In the genomic region with DNA sequence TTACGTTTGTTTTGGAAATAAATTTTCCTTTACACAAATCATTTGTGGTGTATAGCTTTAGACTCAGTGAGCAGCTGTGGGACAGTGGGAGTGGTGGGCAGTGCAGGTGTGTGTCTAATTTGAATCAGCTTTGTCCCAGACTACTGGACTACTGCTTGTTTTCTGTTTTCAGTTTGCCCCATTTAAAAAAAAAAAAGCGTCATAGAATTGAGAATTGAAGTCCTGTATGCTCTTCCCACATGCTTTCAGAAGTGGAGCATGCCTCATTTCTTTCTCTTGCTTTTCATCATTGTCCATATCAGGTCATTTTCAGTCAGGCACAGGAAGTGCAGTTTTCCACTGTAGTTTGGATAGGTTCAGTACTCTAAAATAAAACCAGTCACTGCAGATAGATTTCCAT, we compare ENCODE assay signal across 11 cellular contexts.
DNase-seq lines count a peak whose midpoint lies in the region; ATAC-seq lines count a peak whose summit lies in the region.
"Had no signal": no experiment of that assay in that cellular context is flagged by ENCODE, and none has a peak within 500 bp of the region (broad histone marks: within the 10 kb centered on the region; RNA-seq: fewer than 3 reads in every experiment).

No MANE protein-coding gene starts in this region.

- no peaks in the 10 kb centered on the region for H3K9me3 Mint-ChIP-seq in stimulated activated memory B cell treated with anti-CD40 and anti-IgM and Interleukin-4, amounts not matched to agents 10 μg/mL and 1 μg/mL and 100 μg/mL, for 72 hours

- intact Hi-C loops in sciatic nerve (cut with DNase I): no loop called here

- peak; percentile 28 to 33 for DNase-seq in activated CD4-positive, alpha-beta T cell treated with anti-CD3 and anti-CD28 coated beads, Interleukin-2, amount 50 U/mL, for 48 hours
- no peak for DNase-seq in activated CD4-positive, alpha-beta T cell treated with anti-CD3 and anti-CD28 coated beads for 1 hour
- DNase-seq in sciatic nerve (ENCODE audit: low spot score) (no peak), NCI-H1092 (lab: John Stamatoyannopoulos, UW) (no peak)
- DNase-seq: central memory CD4-positive, alpha-beta T cell; DMS79 treated with DMSO at 0.1 percent for 48 hours; NCI-H1105 treated with DMSO at 0.1 percent for 48 hours had no signal

- no peak overlapping the region for H3K4me3 Mint-ChIP-seq in stimulated activated memory B cell treated with anti-CD40 and anti-IgM and Interleukin-4, amounts not matched to agents 10 μg/mL and 1 μg/mL and 100 μg/mL, for 72 hours

- peaks cover 31% of the 10 kb centered on the region for H3K4me1 Mint-ChIP-seq in stimulated activated memory B cell treated with anti-CD40 and anti-IgM and Interleukin-4, amounts not matched to agents 10 μg/mL and 1 μg/mL and 100 μg/mL, for 72 hours

- H3K36me3 Mint-ChIP-seq in stimulated activated memory B cell treated with anti-CD40 and anti-IgM and Interleukin-4, amounts not matched to agents 10 μg/mL and 1 μg/mL and 100 μg/mL, for 72 hours: peaks cover 62% of the 10 kb centered on the region

- H3K27me3 Mint-ChIP-seq in stimulated activated memory B cell treated with anti-CD40 and anti-IgM and Interleukin-4, amounts not matched to agents 10 μg/mL and 1 μg/mL and 100 μg/mL, for 72 hours: no peaks in the 10 kb centered on the region

- ATAC-seq in GM21529 (IDR thresholded peaks at IDR 0.05; ENCODE audit: unreplicated experiment): peak; percentile 72
- peak; percentile 61 for ATAC-seq in HG03196 (IDR thresholded peaks at IDR 0.05; ENCODE audit: unreplicated experiment)
- peak; percentile 60 for ATAC-seq in stimulated activated memory B cell treated with anti-CD40 and anti-IgM and Interleukin-4, amounts not matched to agents 10 μg/mL and 1 μg/mL and 100 μg/mL, for 72 hours
- no peak for ATAC-seq in sciatic nerve
- ATAC-seq in HG03139 (IDR thresholded peaks at IDR 0.05; ENCODE audit: unreplicated experiment): no peak

- no peak overlapping the region for H3K27ac Mint-ChIP-seq in stimulated activated memory B cell treated with anti-CD40 and anti-IgM and Interleukin-4, amounts not matched to agents 10 μg/mL and 1 μg/mL and 100 μg/mL, for 72 hours

Comparison
In these comparisons a context has a peak if more than half of its experiments do, and no peak if none do; other contexts are left out.
1. DNase-seq: peak in activated CD4-positive, alpha-beta T cell treated with anti-CD3 and anti-CD28 coated beads, Interleukin-2, amount 50 U/mL, for 48 hours (2 of 2); none in activated CD4-positive, alpha-beta T cell treated with anti-CD3 and anti-CD28 coated beads for 1 hour (single experiment), sciatic nerve (single experiment) and NCI-H1092 (single experiment).
2. ATAC-seq: peak in GM21529 (single experiment), HG03196 (single experiment) and stimulated activated memory B cell treated with anti-CD40 and anti-IgM and Interleukin-4, amounts not matched to agents 10 μg/mL and 1 μg/mL and 100 μg/mL, for 72 hours (single experiment); none in sciatic nerve (single experiment) and HG03139 (single experiment).